9 cellular contexts compared by ENCODE assay signal in genomic region chr14:70822706-70823185, GRCh38. TPM values are rescaled to one million over a fixed set of nuclear protein-coding genes. Genes with fewer than 3 reads are reported as not detected.
DNase-seq lines count a peak whose midpoint lies in the region; ATAC-seq, FAIRE-seq and TF ChIP-seq lines count a peak whose summit lies in the region.
"Had no signal": no experiment of that assay in that cellular context is flagged by ENCODE, and none has a peak within 500 bp of the region (broad histone marks: within the 10 kb centered on the region; RNA-seq: fewer than 3 reads in every experiment).

No MANE protein-coding gene starts in this region.

- CTCF ChIA-PET in AG04449 (lab: Yijun Ruan, JAX): interaction anchor here (0.9 to 8.6 kb wide), 7 partner anchors 11 to 161 kb away, joined by 3 to 112 read pairs (median 3); no protein-coding TSS in a partner anchor
- CTCF ChIA-PET in activated CD4-positive, alpha-beta memory T cell treated with anti-CD3 and anti-CD28 coated beads for 36 hours (lab: Charles Lee): interaction anchor here (0.8 to 5.6 kb wide), 5 partner anchors 13 to 150 kb away, joined by 3 to 42 read pairs (median 5); partner anchors contain the start of genes MAP3K9 and PCNX1

- TF ChIP-seq CTCF in AG04449 (IDR thresholded peaks at IDR 0.05; ENCODE audit: insufficient read depth, low read length, missing control alignments) (no peak), HFFc6 (IDR thresholded peaks at IDR 0.05) (no peak), fibroblast of villous mesenchyme (IDR thresholded peaks at IDR 0.05; ENCODE audit: insufficient read depth, low read depth, low read length) (no peak), osteoblast (IDR thresholded peaks at IDR 0.05; ENCODE audit: extremely low read depth, low read depth, low read length) (no peak)

- H2AFZ ChIP-seq in osteoblast (ENCODE audit: low read length): peak overlapping the region; percentile 90

- H3K4me1 ChIP-seq in osteoblast (ENCODE audit: insufficient read depth, low read length): peaks cover 11% of the 10 kb centered on the region

- ATAC-seq in GM18519 (IDR thresholded peaks at IDR 0.05; ENCODE audit: low FRiP score, unreplicated experiment): no peak

- no peaks in the 10 kb centered on the region for H4K20me1 ChIP-seq in osteoblast (ENCODE audit: insufficient read depth, low read length)

- H3K27ac ChIP-seq in osteoblast (ENCODE audit: low read depth, low read length): no peak overlapping the region

- H3K9me3 ChIP-seq in osteoblast (ENCODE audit: low read depth, low read length): no peaks in the 10 kb centered on the region

- peak overlapping the region; percentile 89 for H3K4me2 ChIP-seq in osteoblast (ENCODE audit: insufficient read depth, low read length)

- FAIRE-seq in GM12891 (lab: Jason Lieb, UNC): no peak
- FAIRE-seq: colon had no signal

- H3K27me3 ChIP-seq in osteoblast (ENCODE audit: insufficient read depth, low read length): no peaks in the 10 kb centered on the region

- DNase-seq in AG04449 (ENCODE audit: low read depth, low spot score) (no peak), HFFc6 (no peak), fibroblast of villous mesenchyme (ENCODE audit: low read depth) (peak; percentile 18), osteoblast (ENCODE audit: insufficient read length, low spot score, missing footprints) (peak; percentile 81), NCI-H2029 treated with DMSO at 0.1 percent for 48 hours (lab: John Stamatoyannopoulos, UW) (no peak), GM12891 (ENCODE audit: insufficient read length, low spot score) (no peak)
- DNase-seq in activated CD4-positive, alpha-beta memory T cell treated with anti-CD3 and anti-CD28 coated beads for 36 hours: peak; percentile 30

- H3K4me3 Mint-ChIP-seq in HFFc6: peak overlapping the region; percentile 83
- peak overlapping the region; percentile 76 for H3K4me3 Mint-ChIP-seq in activated CD4-positive, alpha-beta memory T cell treated with anti-CD3 and anti-CD28 coated beads for 36 hours

- H3K36me3 ChIP-seq in osteoblast (ENCODE audit: insufficient read depth, low read length): no peaks in the 10 kb centered on the region

- no peaks in the 10 kb centered on the region; the same call in none of the 2 replicates for H3K27me3 Mint-ChIP-seq in HFFc6 (ENCODE audit: insufficient read depth)
- peaks cover 9% of the 10 kb centered on the region for H3K27me3 Mint-ChIP-seq in activated CD4-positive, alpha-beta memory T cell treated with anti-CD3 and anti-CD28 coated beads for 36 hours

- TF ChIP-seq POLR2A in GM12891 (IDR thresholded peaks at IDR 0.05; ENCODE audit: low read depth, low read length): no peak

- no peaks in the 10 kb centered on the region for H3K36me3 Mint-ChIP-seq in HFFc6 (ENCODE audit: low read depth)
- no peaks in the 10 kb centered on the region for H3K36me3 Mint-ChIP-seq in activated CD4-positive, alpha-beta memory T cell treated with anti-CD3 and anti-CD28 coated beads for 36 hours

- no peaks in the 10 kb centered on the region for H3K79me2 ChIP-seq in osteoblast (ENCODE audit: insufficient read depth, low read length)

- intact Hi-C loops in activated CD4-positive, alpha-beta memory T cell treated with anti-CD3 and anti-CD28 coated beads for 36 hours (cut with micrococcal nuclease): loop anchor here (2.0 kb wide), 1 partner anchor 34 kb away; no protein-coding TSS in a partner anchor

- POLR2A ChIA-PET in AG04449 (lab: Yijun Ruan, JAX): no interaction called here
- POLR2A ChIA-PET in activated CD4-positive, alpha-beta memory T cell treated with anti-CD3 and anti-CD28 coated beads for 36 hours (lab: Charles Lee): interaction anchor here (1.9 kb wide), 2 partner anchors 13 to 84 kb away, joined by 7 to 9 read pairs; partner anchors contain the start of genes MAP3K9 and PCNX1

- H3K9me3 Mint-ChIP-seq in HFFc6: no peaks in the 10 kb centered on the region
- no peaks in the 10 kb centered on the region for H3K9me3 Mint-ChIP-seq in activated CD4-positive, alpha-beta memory T cell treated with anti-CD3 and anti-CD28 coated beads for 36 hours

- H3K27ac Mint-ChIP-seq in HFFc6: peak overlapping the region; percentile 12; the same call in 1 of the 2 replicates
- H3K27ac Mint-ChIP-seq in activated CD4-positive, alpha-beta memory T cell treated with anti-CD3 and anti-CD28 coated beads for 36 hours: no peak overlapping the region

- H3K4me3 ChIP-seq in AG04449 (ENCODE audit: low read depth, low read length): peak overlapping the region; percentile 70
- H3K4me3 ChIP-seq in fibroblast of villous mesenchyme (ENCODE audit: low read depth, low read length): peak overlapping the region; percentile 70
- H3K4me3 ChIP-seq in osteoblast (ENCODE audit: insufficient read depth, low read length): peak overlapping the region; percentile 78

- peaks cover 42% of the 10 kb centered on the region for H3K4me1 Mint-ChIP-seq in HFFc6 (ENCODE audit: low read depth)
- peaks cover 11% of the 10 kb centered on the region for H3K4me1 Mint-ChIP-seq in activated CD4-positive, alpha-beta memory T cell treated with anti-CD3 and anti-CD28 coated beads for 36 hours (ENCODE audit: low read depth)

TF ChIP-seq in GM12891, 5 proteins besides CTCF, POLR2A, EP300 and RAD21:
- TF ChIP-seq POLR2AphosphoS5 (IDR thresholded peaks at IDR 0.05; ENCODE audit: low read depth, low read length) (no peak), SPI1 (IDR thresholded peaks at IDR 0.05; ENCODE audit: low read depth, low read length) (no peak), TAF1 (IDR thresholded peaks at IDR 0.05; ENCODE audit: low read depth, low read length) (no peak), POU2F2 (IDR thresholded peaks at IDR 0.05; ENCODE audit: low read depth, low read length) (no peak), PAX5 (IDR thresholded peaks at IDR 0.05; ENCODE audit: insufficient read depth, low read length, severe bottlenecking) (no peak)

RNA-seq across cellular contexts. Expression of gene MAP3K9, which starts 13.4 kb away (rescaled TPM):
- total RNA-seq in HFFc6 (2021; fragmentation: NEBNext Ultra II Directional; extraction: Animal tissue kit (Norgen Biotek cat#: 25700)): under 1 TPM; 0.24 to 0.51 (median 0.31) TPM
- 1 to 10 TPM; 5.9 to 6.3 TPM for total RNA-seq in activated CD4-positive, alpha-beta memory T cell treated with anti-CD3 and anti-CD28 coated beads for 36 hours
- total RNA-seq in fibroblast of villous mesenchyme (under 0.01 and 0.43 TPM in 2 replicates), osteoblast (under 0.01 TPM in 2 replicates)
- 1.7 TPM for polyA plus RNA-seq in GM12891 (2012; ENCODE audit: low read depth, missing spikeins)

Comparison
In these comparisons a context has a peak if more than half of its experiments do, and no peak if none do; other contexts are left out.
1. DNase-seq: peak in activated CD4-positive, alpha-beta memory T cell treated with anti-CD3 and anti-CD28 coated beads for 36 hours (single experiment), fibroblast of villous mesenchyme (single experiment) and osteoblast (single experiment); none in AG04449 (single experiment), HFFc6 (single experiment), NCI-H2029 treated with DMSO at 0.1 percent for 48 hours (single experiment) and GM12891 (single experiment).
2. Peak in every context shown above with its lines, with median percentiles within 50 percentile points of each other: H3K4me3 ChIP-seq.